ENCODE assay signal across 12 cellular contexts in genomic region chr19:48817585-48818124, GRCh38.
"Had no signal": no experiment of that assay in that cellular context is flagged by ENCODE, and none has a peak within 500 bp of the region (broad histone marks: within the 10 kb centered on the region; RNA-seq: fewer than 3 reads in every experiment).

No MANE protein-coding gene starts in this region.

- H3K36me3 ChIP-seq: ascending aorta, esophagus squamous epithelium had no signal

- H3K4me3 ChIP-seq: ascending aorta, esophagus squamous epithelium had no signal

- FAIRE-seq: endometrium had no signal

- H3K27ac Mint-ChIP-seq: activated CD8-positive, alpha-beta T cell treated with anti-CD3 and anti-CD28 coated beads for 36 hours; nephron; stimulated activated naive CD8-positive, alpha-beta T cell treated with anti-CD3 and anti-CD28 coated beads, Interleukin-15, Interleukin-2, amounts not matched to agents 100 ng/mL and 50 ng/mL, for 24 hours had no signal

- H3K9me3 Mint-ChIP-seq: activated CD8-positive, alpha-beta T cell treated with anti-CD3 and anti-CD28 coated beads for 36 hours; nephron; stimulated activated naive CD8-positive, alpha-beta T cell treated with anti-CD3 and anti-CD28 coated beads, Interleukin-15, Interleukin-2, amounts not matched to agents 100 ng/mL and 50 ng/mL, for 24 hours had no signal

- DNase-seq: activated CD8-positive, alpha-beta memory T cell treated with anti-CD3 and anti-CD28 coated beads, Interleukin-2, amount 50 U/mL, for 4 hours; activated CD8-positive, alpha-beta T cell treated with anti-CD3 and anti-CD28 coated beads for 36 hours; esophagus squamous epithelium; foreskin fibroblast; mesendoderm; occipital lobe; stimulated activated CD4-positive, alpha-beta T cell treated with anti-CD3 and anti-CD28 coated beads, Interleukin-4, amount 100 ng/mL, for 1 hour; stimulated activated CD8-positive, alpha-beta memory T cell treated with anti-CD3 and anti-CD28 coated beads, Interleukin-4, amount 100 ng/mL, for 48 hours had no signal

- H3K27me3 ChIP-seq: ascending aorta, esophagus squamous epithelium had no signal

- H3K27me3 Mint-ChIP-seq: activated CD8-positive, alpha-beta T cell treated with anti-CD3 and anti-CD28 coated beads for 36 hours; stimulated activated naive CD8-positive, alpha-beta T cell treated with anti-CD3 and anti-CD28 coated beads, Interleukin-15, Interleukin-2, amounts not matched to agents 100 ng/mL and 50 ng/mL, for 24 hours had no signal

- H3K9me3 ChIP-seq: ascending aorta, esophagus squamous epithelium had no signal

- H3K4me3 Mint-ChIP-seq: activated CD8-positive, alpha-beta T cell treated with anti-CD3 and anti-CD28 coated beads for 36 hours; nephron; stimulated activated naive CD8-positive, alpha-beta T cell treated with anti-CD3 and anti-CD28 coated beads, Interleukin-15, Interleukin-2, amounts not matched to agents 100 ng/mL and 50 ng/mL, for 24 hours had no signal
